8 cellular contexts compared by ENCODE assay signal in genomic region chr10:68156373-68157185, GRCh38.
DNase-seq lines count a peak whose midpoint lies in the region; ATAC-seq and TF ChIP-seq lines count a peak whose summit lies in the region.

No MANE protein-coding gene starts in this region.

- TF ChIP-seq CTCF in GM10266 (IDR thresholded peaks at IDR 0.05; ENCODE audit: control insufficient read depth, insufficient read depth, low read depth, missing control alignments) (peak; percentile 79), astrocyte of the spinal cord (IDR thresholded peaks at IDR 0.05; ENCODE audit: low read depth, low read length) (peak; percentile 81)

- H3K27me3 Mint-ChIP-seq in T-helper 2 cell treated with Interferon-gamma antibody and Interleukin-4, amounts not matched to agents 5 μg/mL and 100 μg/mL, for 36 hours (ENCODE audit: low read depth), result no peaks in the 10 kb centered on the region

- H3K27ac Mint-ChIP-seq in T-helper 2 cell treated with Interferon-gamma antibody and Interleukin-4, amounts not matched to agents 5 μg/mL and 100 μg/mL, for 36 hours, result no peak overlapping the region

- H3K4me3 Mint-ChIP-seq in T-helper 2 cell treated with Interferon-gamma antibody and Interleukin-4, amounts not matched to agents 5 μg/mL and 100 μg/mL, for 36 hours, result no peak overlapping the region

- no peaks in the 10 kb centered on the region for H3K36me3 Mint-ChIP-seq in T-helper 2 cell treated with Interferon-gamma antibody and Interleukin-4, amounts not matched to agents 5 μg/mL and 100 μg/mL, for 36 hours (ENCODE audit: low read depth)

- no peak for ATAC-seq in HG03354 (IDR thresholded peaks at IDR 0.05; ENCODE audit: poor library complexity, severe bottlenecking, unreplicated experiment)
- no peak for ATAC-seq in HG02870 (IDR thresholded peaks at IDR 0.05; ENCODE audit: unreplicated experiment)

- DNase-seq in GM10266 (ENCODE audit: extremely low spot score), result peak; percentile 42
- peak; percentile 70 for DNase-seq in KBM-7
- peak; percentile 29 for DNase-seq in T-helper 2 cell treated with Interferon-gamma antibody and Interleukin-4, amounts not matched to agents 5 μg/mL and 100 μg/mL, for 36 hours (ENCODE audit: low spot score)
- peak; percentile 75 for DNase-seq in astrocyte of the spinal cord (ENCODE audit: low read depth, low spot score)
- DNase-seq in inferior parietal cortex (ENCODE audit: extremely low spot score), result peak; percentile 85
- peak; percentile 54 to 64 for DNase-seq in stimulated activated CD4-positive, alpha-beta T cell treated with anti-CD3 and anti-CD28 coated beads, Interleukin-2, amount 100 ng/mL, for 48 hours

- in situ Hi-C loops in KBM-7 (cut with MboI; ENCODE audit: low pct_unique_long_range_greater_than_20kb, low sequenced_read_pairs) (loop anchor here (25.0 kb wide), 1 partner anchor 294 kb away; no protein-coding TSS in a partner anchor), astrocyte of the spinal cord (cut with HindIII; ENCODE audit: low sequenced_read_pairs) (no loop called here)

- peaks cover 4% of the 10 kb centered on the region for H3K4me1 Mint-ChIP-seq in T-helper 2 cell treated with Interferon-gamma antibody and Interleukin-4, amounts not matched to agents 5 μg/mL and 100 μg/mL, for 36 hours (ENCODE audit: low read depth)

- no peaks in the 10 kb centered on the region for H3K9me3 Mint-ChIP-seq in T-helper 2 cell treated with Interferon-gamma antibody and Interleukin-4, amounts not matched to agents 5 μg/mL and 100 μg/mL, for 36 hours

- no peak overlapping the region for H3K4me3 ChIP-seq in astrocyte of the spinal cord (ENCODE audit: low read depth, low read length)

Comparison
In these comparisons a context has a peak if more than half of its experiments do, and no peak if none do; other contexts are left out.
1. DNase-seq: peak in every context shown above with its lines; median percentile 85 in inferior parietal cortex; 75 in astrocyte of the spinal cord; 70 in KBM-7; 59 in stimulated activated CD4-positive, alpha-beta T cell treated with anti-CD3 and anti-CD28 coated beads, Interleukin-2, amount 100 ng/mL, for 48 hours; 42 in GM10266; 29 in T-helper 2 cell treated with Interferon-gamma antibody and Interleukin-4, amounts not matched to agents 5 μg/mL and 100 μg/mL, for 36 hours.